ENCODE assay signal across 8 cellular contexts in the genomic region with DNA sequence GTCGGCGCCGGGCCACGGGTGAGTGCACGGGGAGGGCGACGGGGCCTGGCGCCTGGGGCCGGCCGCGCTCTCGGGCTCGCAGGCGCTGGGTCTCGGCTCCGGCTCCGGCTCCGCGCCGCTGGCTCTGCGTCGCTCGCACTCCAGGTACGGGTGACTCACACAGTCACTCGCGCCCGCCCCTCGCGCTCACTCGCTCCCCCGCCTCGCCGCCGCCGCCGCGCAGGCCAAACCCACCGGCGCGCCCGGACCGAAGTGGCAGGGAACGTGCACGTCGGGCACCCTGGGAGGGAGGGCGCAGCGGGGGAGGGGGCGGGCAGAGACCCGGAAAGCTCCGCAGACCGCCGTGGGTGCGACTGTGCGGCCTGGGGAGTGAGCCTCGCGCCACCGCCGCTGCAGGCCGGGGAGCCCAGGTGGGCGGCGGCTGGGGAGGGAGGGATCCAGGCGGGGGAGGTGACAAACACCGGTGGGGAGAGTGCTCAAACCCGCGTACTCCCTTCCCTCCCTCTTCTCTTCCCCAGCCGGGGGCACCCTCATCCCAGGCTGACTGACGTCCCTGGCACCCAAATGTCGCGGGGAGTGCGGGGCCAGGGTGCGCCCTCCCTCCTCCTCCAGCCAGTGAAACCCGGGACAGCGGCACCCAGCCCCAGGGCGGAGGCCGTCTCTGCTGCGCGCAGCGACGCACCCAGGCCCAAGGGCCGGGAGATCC.
DNase-seq lines count a peak whose midpoint lies in the region; ATAC-seq and TF ChIP-seq lines count a peak whose summit lies in the region.

No MANE protein-coding gene starts in this region.

- DNase-seq in DMS 273 (lab: John Stamatoyannopoulos, UW; ENCODE audit: unreplicated experiment) (peak; percentile 41), DMS 273 treated with DMSO at 0.1 percent for 48 hours (lab: John Stamatoyannopoulos, UW) (no peak), Kasumi-1 (lab: John Stamatoyannopoulos, UW) (peak; percentile 23 to 28), activated T-cell treated with anti-CD3 and anti-CD28 coated beads for 48 hours (ENCODE audit: low read depth) (peak; percentile 54), osteoblast (ENCODE audit: insufficient read length, low spot score, missing footprints) (peak; percentile 74), ureter (ENCODE audit: low spot score) (peak; percentile 82)

- H3K4me3 ChIP-seq in gastroesophageal sphincter (peak overlapping the region; percentile 20 to 59), osteoblast (ENCODE audit: insufficient read depth, low read length) (peak overlapping the region; percentile 13)

- no peak overlapping the region for H3K4me2 ChIP-seq in osteoblast (ENCODE audit: insufficient read depth, low read length)

- TF ChIP-seq POLR2A in gastroesophageal sphincter (IDR thresholded peaks at IDR 0.05) = no peak

- no CpG with 5 or more reads among the region's 80 CpGs for WGBS in gastroesophageal sphincter (ENCODE audit: low coverage in 1 of 2), 2 donors

- no peak for TF ChIP-seq CTCF in gastroesophageal sphincter (IDR thresholded peaks at IDR 0.05)
- TF ChIP-seq CTCF in osteoblast (IDR thresholded peaks at IDR 0.05; ENCODE audit: extremely low read depth, low read depth, low read length) = no peak

- H3K4me1 ChIP-seq in gastroesophageal sphincter = peaks cover 0 to 23% (median 15%) of the 10 kb centered on the region in 3 donors
- H3K4me1 ChIP-seq in osteoblast (ENCODE audit: insufficient read depth, low read length) = no peaks in the 10 kb centered on the region

- ATAC-seq in gastroesophageal sphincter (peak; percentile 52), GM18517 (IDR thresholded peaks at IDR 0.05; ENCODE audit: unreplicated experiment) (no peak)

- no peak overlapping the region for H2AFZ ChIP-seq in osteoblast (ENCODE audit: low read length)

- no peak for TF ChIP-seq EP300 in gastroesophageal sphincter (IDR thresholded peaks at IDR 0.05)

- H3K27me3 ChIP-seq in gastroesophageal sphincter = peaks cover 60% of the 10 kb centered on the region
- H3K27me3 ChIP-seq in osteoblast (ENCODE audit: insufficient read depth, low read length) = peaks cover 23% of the 10 kb centered on the region

- H3K9me3 ChIP-seq in gastroesophageal sphincter = peaks cover 0 to 2% (median 0%) of the 10 kb centered on the region in 3 donors
- H3K9me3 ChIP-seq in osteoblast (ENCODE audit: low read depth, low read length) = no peaks in the 10 kb centered on the region

- no peaks in the 10 kb centered on the region for H4K20me1 ChIP-seq in osteoblast (ENCODE audit: insufficient read depth, low read length)

- H3K27ac ChIP-seq in gastroesophageal sphincter (peak overlapping the region in 1 of 4 donors; percentile 42), osteoblast (ENCODE audit: low read depth, low read length) (no peak overlapping the region)

- no peaks in the 10 kb centered on the region for H3K36me3 ChIP-seq in gastroesophageal sphincter
- H3K36me3 ChIP-seq in osteoblast (ENCODE audit: insufficient read depth, low read length) = no peaks in the 10 kb centered on the region

- H3K79me2 ChIP-seq in osteoblast (ENCODE audit: insufficient read depth, low read length) = no peaks in the 10 kb centered on the region
